In genomic region chr1:44476891-44477290, GRCh38 we compare ENCODE assay signal across 10 cellular contexts.
"Had no signal": no experiment of that assay in that cellular context is flagged by ENCODE, and none has a peak within 500 bp of the region (broad histone marks: within the 10 kb centered on the region; RNA-seq: fewer than 3 reads in every experiment).

No MANE protein-coding gene starts in this region.

- ATAC-seq: HCT116, HepG2 had no signal

- H3K36me3 Mint-ChIP-seq: IgD-negative memory B cell had no signal

- H3K9ac ChIP-seq: KMS-11 had no signal

- DNase-seq: GOT3, HFFc6, KBM-7 had no signal

- H3K36me3 ChIP-seq: HAP-1 had no signal

- H3K9me3 ChIP-seq: HAP-1 had no signal

- H3K4me3 Mint-ChIP-seq: HFFc6, IgD-negative memory B cell had no signal

- H3K4me3 ChIP-seq: HAP-1 had no signal

- H3K4me2 ChIP-seq: KMS-11 had no signal

- H3K27ac ChIP-seq: KMS-11 had no signal

- FAIRE-seq: H54, HepG2, HTR-8/SVneo had no signal

- H3K27ac Mint-ChIP-seq: HFFc6, IgD-negative memory B cell had no signal
